1 cellular context compared by ENCODE assay signal in the genomic region with DNA sequence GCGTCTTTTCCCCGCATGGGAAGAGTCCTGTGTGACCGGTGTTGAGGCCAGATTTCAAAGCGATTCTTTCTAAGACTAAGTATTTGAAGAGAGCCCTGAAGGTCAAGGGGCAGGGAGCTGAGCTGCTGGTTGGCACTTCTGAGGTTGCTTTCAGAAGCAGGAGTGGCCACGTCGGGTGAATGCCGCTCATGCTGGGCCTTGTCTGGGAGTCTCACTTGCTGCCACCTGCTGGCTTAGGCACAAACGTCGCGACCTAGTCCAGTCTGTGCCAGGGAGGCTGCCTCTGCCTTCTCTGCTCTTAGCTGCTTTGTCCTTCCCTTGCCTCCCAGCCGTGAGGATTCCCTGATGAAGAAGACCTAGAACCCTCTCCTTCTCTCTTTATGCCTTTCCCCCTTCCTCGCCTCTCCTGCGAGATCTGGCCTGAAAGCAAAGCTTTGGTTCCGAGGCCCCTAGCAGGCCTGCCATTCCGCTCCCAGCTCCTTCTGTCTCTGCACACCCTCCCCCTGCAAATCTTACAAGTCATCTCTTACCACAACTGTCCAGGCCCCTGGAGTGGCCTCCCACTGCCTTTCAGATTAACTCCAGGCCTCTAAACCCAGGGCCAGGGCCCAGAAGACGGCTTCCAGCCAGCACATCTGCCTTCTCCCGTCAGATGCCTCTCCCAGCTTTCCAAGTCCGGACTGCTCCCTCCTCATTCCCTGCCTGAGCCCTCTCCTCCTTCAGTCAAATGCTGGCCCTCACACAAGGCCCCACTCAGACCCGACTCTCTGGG.
TF ChIP-seq lines count a peak whose summit lies in the region.

No MANE protein-coding gene starts in this region.

TF ChIP-seq in HepG2, 621 proteins besides CTCF, POLR2A, EP300 and RAD21 (continues in another document):
- TF ChIP-seq NPAS2 (CRISPR knock-in tag; IDR thresholded peaks at IDR 0.05; ENCODE audit: borderline replicate concordance): no peak
- peak; percentile 57; the same call in 1 of the 2 replicates for TF ChIP-seq ZFX (CRISPR knock-in tag; IDR thresholded peaks at IDR 0.05; ENCODE audit: low read depth)
- no peak for TF ChIP-seq ZFP36 (IDR thresholded peaks at IDR 0.05; ENCODE audit: borderline replicate concordance, low read depth, low read length, partially characterized antibody)
- TF ChIP-seq ZMAT3 (CRISPR knock-in tag; conservative IDR thresholded peaks at IDR 0.05): no peak
- no peak for TF ChIP-seq DDIT3 (CRISPR knock-in tag; IDR thresholded peaks at IDR 0.05)
- TF ChIP-seq ONECUT2 (CRISPR knock-in tag; IDR thresholded peaks at IDR 0.05): no peak
- TF ChIP-seq CEBPG (CRISPR knock-in tag; IDR thresholded peaks at IDR 0.05): no peak
- no peak for TF ChIP-seq ZSCAN29 (CRISPR knock-in tag; conservative IDR thresholded peaks at IDR 0.05)
- no peak for TF ChIP-seq TFAP4 (IDR thresholded peaks at IDR 0.05; ENCODE audit: borderline replicate concordance, low read depth)
- no peak for TF ChIP-seq ATAD3A (CRISPR knock-in tag; IDR thresholded peaks at IDR 0.05)
- TF ChIP-seq HNRNPLL (IDR thresholded peaks at IDR 0.05; ENCODE audit: low read depth, low read length, poor library complexity, severe bottlenecking): no peak
- TF ChIP-seq, protein P1, sequence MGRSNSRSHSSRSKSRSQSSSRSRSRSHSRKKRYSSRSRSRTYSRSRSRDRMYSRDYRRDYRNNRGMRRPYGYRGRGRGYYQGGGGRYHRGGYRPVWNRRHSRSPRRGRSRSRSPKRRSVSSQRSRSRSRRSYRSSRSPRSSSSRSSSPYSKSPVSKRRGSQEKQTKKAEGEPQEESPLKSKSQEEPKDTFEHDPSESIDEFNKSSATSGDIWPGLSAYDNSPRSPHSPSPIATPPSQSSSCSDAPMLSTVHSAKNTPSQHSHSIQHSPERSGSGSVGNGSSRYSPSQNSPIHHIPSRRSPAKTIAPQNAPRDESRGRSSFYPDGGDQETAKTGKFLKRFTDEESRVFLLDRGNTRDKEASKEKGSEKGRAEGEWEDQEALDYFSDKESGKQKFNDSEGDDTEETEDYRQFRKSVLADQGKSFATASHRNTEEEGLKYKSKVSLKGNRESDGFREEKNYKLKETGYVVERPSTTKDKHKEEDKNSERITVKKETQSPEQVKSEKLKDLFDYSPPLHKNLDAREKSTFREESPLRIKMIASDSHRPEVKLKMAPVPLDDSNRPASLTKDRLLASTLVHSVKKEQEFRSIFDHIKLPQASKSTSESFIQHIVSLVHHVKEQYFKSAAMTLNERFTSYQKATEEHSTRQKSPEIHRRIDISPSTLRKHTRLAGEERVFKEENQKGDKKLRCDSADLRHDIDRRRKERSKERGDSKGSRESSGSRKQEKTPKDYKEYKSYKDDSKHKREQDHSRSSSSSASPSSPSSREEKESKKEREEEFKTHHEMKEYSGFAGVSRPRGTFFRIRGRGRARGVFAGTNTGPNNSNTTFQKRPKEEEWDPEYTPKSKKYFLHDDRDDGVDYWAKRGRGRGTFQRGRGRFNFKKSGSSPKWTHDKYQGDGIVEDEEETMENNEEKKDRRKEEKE (IDR thresholded peaks at IDR 0.05): no peak
- TF ChIP-seq ZSCAN12 (CRISPR knock-in tag; IDR thresholded peaks at IDR 0.05): no peak
- TF ChIP-seq TRIM24 (CRISPR knock-in tag; IDR thresholded peaks at IDR 0.05): no peak
- TF ChIP-seq ZNF430 (CRISPR knock-in tag; IDR thresholded peaks at IDR 0.05): 0 out of 2 replicates have a peak, but pooled peaks have one; percentile 12
- peak; percentile 12; the same call in 1 of the 2 replicates for TF ChIP-seq MTA1 (CRISPR knock-in tag; IDR thresholded peaks at IDR 0.05; ENCODE audit: borderline replicate concordance)
- no peak for TF ChIP-seq TMF1 (CRISPR knock-in tag; IDR thresholded peaks at IDR 0.05; ENCODE audit: low read depth)
- no peak for TF ChIP-seq ZBTB49 (CRISPR knock-in tag; IDR thresholded peaks at IDR 0.05; ENCODE audit: borderline replicate concordance)
- no peak for TF ChIP-seq WIZ (CRISPR knock-in tag; IDR thresholded peaks at IDR 0.05)
- TF ChIP-seq ZNF781 (CRISPR knock-in tag; IDR thresholded peaks at IDR 0.05; ENCODE audit: borderline replicate concordance, not compliant biosample characterization): peak; percentile 26
- peak; percentile 32; the same call in 1 of the 2 replicates for TF ChIP-seq NR2F2 (IDR thresholded peaks at IDR 0.05; ENCODE audit: borderline replicate concordance, low read depth)
- TF ChIP-seq NR3C1 (CRISPR knock-in tag; IDR thresholded peaks at IDR 0.05): no peak
- TF ChIP-seq, protein P2, sequence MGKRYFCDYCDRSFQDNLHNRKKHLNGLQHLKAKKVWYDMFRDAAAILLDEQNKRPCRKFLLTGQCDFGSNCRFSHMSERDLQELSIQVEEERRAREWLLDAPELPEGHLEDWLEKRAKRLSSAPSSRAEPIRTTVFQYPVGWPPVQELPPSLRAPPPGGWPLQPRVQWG (CRISPR knock-in tag; IDR thresholded peaks at IDR 0.05; ENCODE audit: borderline replicate concordance, low read depth): no peak
- TF ChIP-seq, protein P3, sequence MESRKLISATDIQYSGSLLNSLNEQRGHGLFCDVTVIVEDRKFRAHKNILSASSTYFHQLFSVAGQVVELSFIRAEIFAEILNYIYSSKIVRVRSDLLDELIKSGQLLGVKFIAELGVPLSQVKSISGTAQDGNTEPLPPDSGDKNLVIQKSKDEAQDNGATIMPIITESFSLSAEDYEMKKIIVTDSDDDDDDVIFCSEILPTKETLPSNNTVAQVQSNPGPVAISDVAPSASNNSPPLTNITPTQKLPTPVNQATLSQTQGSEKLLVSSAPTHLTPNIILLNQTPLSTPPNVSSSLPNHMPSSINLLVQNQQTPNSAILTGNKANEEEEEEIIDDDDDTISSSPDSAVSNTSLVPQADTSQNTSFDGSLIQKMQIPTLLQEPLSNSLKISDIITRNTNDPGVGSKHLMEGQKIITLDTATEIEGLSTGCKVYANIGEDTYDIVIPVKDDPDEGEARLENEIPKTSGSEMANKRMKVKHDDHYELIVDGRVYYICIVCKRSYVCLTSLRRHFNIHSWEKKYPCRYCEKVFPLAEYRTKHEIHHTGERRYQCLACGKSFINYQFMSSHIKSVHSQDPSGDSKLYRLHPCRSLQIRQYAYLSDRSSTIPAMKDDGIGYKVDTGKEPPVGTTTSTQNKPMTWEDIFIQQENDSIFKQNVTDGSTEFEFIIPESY (CRISPR knock-in tag; IDR thresholded peaks at IDR 0.05): peak; percentile 90
- no peak for TF ChIP-seq RERE (CRISPR knock-in tag; IDR thresholded peaks at IDR 0.05; ENCODE audit: low read depth)
- peak; percentile 54; the same call in 1 of the 2 replicates for TF ChIP-seq ZNF331 (CRISPR knock-in tag; IDR thresholded peaks at IDR 0.05)
- TF ChIP-seq REPIN1 (CRISPR knock-in tag; IDR thresholded peaks at IDR 0.05; ENCODE audit: borderline replicate concordance, low read depth): no peak
- no peak for TF ChIP-seq ZNF160 (CRISPR knock-in tag; IDR thresholded peaks at IDR 0.05)
- TF ChIP-seq XRCC5 (optimal IDR thresholded peaks at IDR 0.05; ENCODE audit: low read length): peak; percentile 72
- peak; percentile 72 for TF ChIP-seq ZBTB38 (CRISPR knock-in tag; IDR thresholded peaks at IDR 0.05)
- TF ChIP-seq, protein P4, sequence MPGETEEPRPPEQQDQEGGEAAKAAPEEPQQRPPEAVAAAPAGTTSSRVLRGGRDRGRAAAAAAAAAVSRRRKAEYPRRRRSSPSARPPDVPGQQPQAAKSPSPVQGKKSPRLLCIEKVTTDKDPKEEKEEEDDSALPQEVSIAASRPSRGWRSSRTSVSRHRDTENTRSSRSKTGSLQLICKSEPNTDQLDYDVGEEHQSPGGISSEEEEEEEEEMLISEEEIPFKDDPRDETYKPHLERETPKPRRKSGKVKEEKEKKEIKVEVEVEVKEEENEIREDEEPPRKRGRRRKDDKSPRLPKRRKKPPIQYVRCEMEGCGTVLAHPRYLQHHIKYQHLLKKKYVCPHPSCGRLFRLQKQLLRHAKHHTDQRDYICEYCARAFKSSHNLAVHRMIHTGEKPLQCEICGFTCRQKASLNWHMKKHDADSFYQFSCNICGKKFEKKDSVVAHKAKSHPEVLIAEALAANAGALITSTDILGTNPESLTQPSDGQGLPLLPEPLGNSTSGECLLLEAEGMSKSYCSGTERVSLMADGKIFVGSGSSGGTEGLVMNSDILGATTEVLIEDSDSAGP (CRISPR knock-in tag; IDR thresholded peaks at IDR 0.05; ENCODE audit: borderline replicate concordance): peak; percentile 31; the same call in 1 of the 2 replicates
- TF ChIP-seq, protein P5, sequence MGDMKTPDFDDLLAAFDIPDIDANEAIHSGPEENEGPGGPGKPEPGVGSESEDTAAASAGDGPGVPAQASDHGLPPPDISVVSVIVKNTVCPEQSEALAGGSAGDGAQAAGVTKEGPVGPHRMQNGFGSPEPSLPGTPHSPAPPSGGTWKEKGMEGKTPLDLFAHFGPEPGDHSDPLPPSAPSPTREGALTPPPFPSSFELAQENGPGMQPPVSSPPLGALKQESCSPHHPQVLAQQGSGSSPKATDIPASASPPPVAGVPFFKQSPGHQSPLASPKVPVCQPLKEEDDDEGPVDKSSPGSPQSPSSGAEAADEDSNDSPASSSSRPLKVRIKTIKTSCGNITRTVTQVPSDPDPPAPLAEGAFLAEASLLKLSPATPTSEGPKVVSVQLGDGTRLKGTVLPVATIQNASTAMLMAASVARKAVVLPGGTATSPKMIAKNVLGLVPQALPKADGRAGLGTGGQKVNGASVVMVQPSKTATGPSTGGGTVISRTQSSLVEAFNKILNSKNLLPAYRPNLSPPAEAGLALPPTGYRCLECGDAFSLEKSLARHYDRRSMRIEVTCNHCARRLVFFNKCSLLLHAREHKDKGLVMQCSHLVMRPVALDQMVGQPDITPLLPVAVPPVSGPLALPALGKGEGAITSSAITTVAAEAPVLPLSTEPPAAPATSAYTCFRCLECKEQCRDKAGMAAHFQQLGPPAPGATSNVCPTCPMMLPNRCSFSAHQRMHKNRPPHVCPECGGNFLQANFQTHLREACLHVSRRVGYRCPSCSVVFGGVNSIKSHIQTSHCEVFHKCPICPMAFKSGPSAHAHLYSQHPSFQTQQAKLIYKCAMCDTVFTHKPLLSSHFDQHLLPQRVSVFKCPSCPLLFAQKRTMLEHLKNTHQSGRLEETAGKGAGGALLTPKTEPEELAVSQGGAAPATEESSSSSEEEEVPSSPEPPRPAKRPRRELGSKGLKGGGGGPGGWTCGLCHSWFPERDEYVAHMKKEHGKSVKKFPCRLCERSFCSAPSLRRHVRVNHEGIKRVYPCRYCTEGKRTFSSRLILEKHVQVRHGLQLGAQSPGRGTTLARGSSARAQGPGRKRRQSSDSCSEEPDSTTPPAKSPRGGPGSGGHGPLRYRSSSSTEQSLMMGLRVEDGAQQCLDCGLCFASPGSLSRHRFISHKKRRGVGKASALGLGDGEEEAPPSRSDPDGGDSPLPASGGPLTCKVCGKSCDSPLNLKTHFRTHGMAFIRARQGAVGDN (CRISPR knock-in tag; IDR thresholded peaks at IDR 0.05): peak; percentile 62
- no peak for TF ChIP-seq SP5 (CRISPR knock-in tag; IDR thresholded peaks at IDR 0.05; ENCODE audit: borderline replicate concordance, low read depth)
